8 cellular contexts compared by ENCODE assay signal in the genomic region with DNA sequence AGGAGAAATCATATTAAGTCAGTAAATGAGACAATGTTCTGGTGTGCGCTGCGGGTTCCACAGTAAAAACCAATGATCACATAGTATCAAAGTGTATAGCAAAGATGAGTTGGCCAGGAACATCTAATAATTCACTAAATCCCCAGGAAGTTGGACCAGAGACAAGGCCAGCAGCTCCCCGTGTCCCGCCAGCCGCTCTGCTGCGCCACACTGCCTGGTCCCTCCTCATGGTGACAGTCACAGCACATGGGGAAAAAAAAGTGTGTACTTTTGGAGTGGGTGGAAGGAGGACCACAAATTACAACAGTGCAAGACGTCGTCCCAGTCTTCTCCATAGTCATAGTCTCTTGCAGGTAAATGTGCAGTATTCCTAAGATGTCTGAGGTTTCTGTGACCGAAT.
"Had no signal": no experiment of that assay in that cellular context is flagged by ENCODE, and none has a peak within 500 bp of the region (broad histone marks: within the 10 kb centered on the region; RNA-seq: fewer than 3 reads in every experiment).

No MANE protein-coding gene starts in this region.

- FAIRE-seq: HepG2, HTR-8/SVneo had no signal

- H3K9me3 Mint-ChIP-seq: GM23338, IgD-negative memory B cell had no signal

- H3K4me3 ChIP-seq: GM23338 had no signal

- H3K4me3 Mint-ChIP-seq: GM23338, HFFc6, IgD-negative memory B cell had no signal

- ATAC-seq: GM23338, HCT116, HepG2 had no signal

- DNase-seq: H7, HFFc6, KG1 had no signal

- H3K27ac Mint-ChIP-seq: GM23338, HFFc6 had no signal

- H3K36me3 Mint-ChIP-seq: IgD-negative memory B cell had no signal

- H3K4me1 Mint-ChIP-seq: GM23338, IgD-negative memory B cell had no signal

- H2AFZ ChIP-seq: GM23338 had no signal

- H3K4me2 ChIP-seq: GM23338 had no signal
